Comparison of ENCODE assay signal across 8 cellular contexts in the genomic region with DNA sequence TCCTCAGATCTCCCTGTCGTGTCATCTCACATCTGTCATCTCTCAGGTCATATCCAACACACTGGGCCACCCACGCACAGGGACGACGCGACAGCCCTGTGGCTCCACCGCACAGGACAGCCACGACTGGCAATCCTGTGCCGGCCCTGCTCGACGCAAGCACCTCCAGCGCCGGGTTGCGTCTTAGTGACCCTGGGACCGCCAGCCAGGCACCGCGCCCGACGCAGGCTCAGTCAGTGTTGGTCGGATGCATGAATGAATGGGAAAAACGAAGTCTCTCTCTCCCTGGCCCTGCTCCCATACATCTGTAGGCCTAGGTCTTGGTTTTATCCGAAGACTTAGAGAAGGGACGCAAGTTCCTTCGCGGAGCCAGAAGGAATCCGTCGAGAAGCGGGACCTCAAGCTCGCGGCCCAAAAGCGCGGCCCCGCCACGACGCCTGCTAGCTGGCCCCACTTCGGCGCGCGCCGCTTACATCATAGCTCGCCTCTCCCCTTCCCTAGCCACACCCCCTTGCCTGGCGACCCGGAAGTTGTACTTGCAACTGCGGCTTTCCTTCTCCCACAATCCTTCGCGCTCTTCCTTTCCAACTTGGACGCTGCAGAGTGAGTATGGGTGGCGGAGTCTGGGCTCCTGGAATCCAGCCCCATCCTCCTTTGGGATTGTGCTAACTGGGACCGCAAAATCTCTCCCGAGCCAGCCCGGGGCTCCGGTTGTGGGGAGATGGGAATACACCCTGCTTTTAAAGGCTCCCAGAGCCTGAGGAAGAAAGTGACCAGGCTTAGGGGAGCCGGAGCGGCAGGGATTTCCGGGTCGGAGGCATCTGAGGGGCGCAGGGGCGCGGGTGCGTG. TPM values are rescaled to one million over a fixed set of nuclear protein-coding genes. Genes with fewer than 3 reads are reported as not detected.
DNase-seq lines count a peak whose midpoint lies in the region; ATAC-seq, FAIRE-seq and TF ChIP-seq lines count a peak whose summit lies in the region.

A gene (plus strand): TSS at position 577 of the 849 bp plus-strand sequence. CDS start 413 bp downstream, outside the sequence.

- H3K27ac ChIP-seq in adrenal gland (peak within 1 kb of the TSS; percentile 74 to 95 (median 84)), heart left ventricle (peak within 1 kb of the TSS; percentile 65 to 94 (median 84))

- peak within 1 kb of the TSS; percentile 89 for H3K27ac Mint-ChIP-seq in type B pancreatic cell

- H3K4me1 Mint-ChIP-seq in type B pancreatic cell (ENCODE audit: unreplicated experiment) = peaks cover 34% of the 10 kb centered on the region

- ATAC-seq in HG02852 (IDR thresholded peaks at IDR 0.05; ENCODE audit: unreplicated experiment) (peak; percentile 95), heart left ventricle (peak; percentile 95 to 99 (median 96))

- peaks cover 14 to 34% of the 10 kb centered on the region in 2 donors for H3K4me1 ChIP-seq in adrenal gland (replicated peaks in 1 of 2)
- peaks cover 4 to 31% (median 17%) of the 10 kb centered on the region in 12 donors for H3K4me1 ChIP-seq in heart left ventricle

- DNase-seq in GM12892 (ENCODE audit: insufficient read length) = peak; percentile 98
- DNase-seq in NCI-H146 (lab: John Stamatoyannopoulos, UW) = peak; percentile 90
- peak; percentile 92 to 97 (median 95) for DNase-seq in T-helper 1 cell
- peak; percentile 97 to 99 (median 98) for DNase-seq in adrenal gland
- peak; percentile 98 to 99 (median 98) for DNase-seq in heart left ventricle
- DNase-seq in pons (ENCODE audit: low spot score) = peak; percentile 97
- DNase-seq in type B pancreatic cell (ENCODE audit: extremely low spot score, unreplicated experiment) = peak; percentile 95

- WGBS in adrenal gland, 4 donors = 1 to 4% (median 3%) methylated on average over 23 to 59 of the region's 59 CpGs
- WGBS in heart left ventricle, 4 donors = 3 to 5% (median 4%) methylated on average over 56 to 59 of the region's 59 CpGs

- H3K27me3 Mint-ChIP-seq in type B pancreatic cell = no peaks in the 10 kb centered on the region

- peak; percentile 92 for FAIRE-seq in GM12892 (lab: Jason Lieb, UNC)

- H3K27me3 ChIP-seq in adrenal gland = no peaks in the 10 kb centered on the region
- no peaks in the 10 kb centered on the region for H3K27me3 ChIP-seq in heart left ventricle

- H3K4me3 ChIP-seq in adrenal gland (peak within 1 kb of the TSS; percentile 60 to 94 (median 82)), heart left ventricle (peak within 1 kb of the TSS; percentile 54 to 99 (median 78))

- intact Hi-C loops in adrenal gland (cut with DNase I) (no loop called here), heart left ventricle (cut with DNase I) (no loop called here)

- H3K4me3 Mint-ChIP-seq in type B pancreatic cell = peak within 1 kb of the TSS; percentile 96

- H3K9me3 ChIP-seq in adrenal gland (replicated peaks in 1 of 3) (no peaks in the 10 kb centered on the region), heart left ventricle (no peaks in the 10 kb centered on the region)

- TF ChIP-seq CTCF in adrenal gland (IDR thresholded peaks at IDR 0.05) (no peak), heart left ventricle (IDR thresholded peaks at IDR 0.05) (peak in 1 of 12 donors; percentile 8), type B pancreatic cell (conservative IDR thresholded peaks at IDR 0.05) (no peak)

- H3K36me3 ChIP-seq in adrenal gland (replicated peaks in 1 of 2) = peaks cover 0 to 32% of the 10 kb centered on the region in 2 donors
- peaks cover 0 to 45% (median 35%) of the 10 kb centered on the region in 9 donors for H3K36me3 ChIP-seq in heart left ventricle

- peaks cover 40% of the 10 kb centered on the region for H3K36me3 Mint-ChIP-seq in type B pancreatic cell

- H3K9me3 Mint-ChIP-seq in type B pancreatic cell = peaks cover 7% of the 10 kb centered on the region

- TF ChIP-seq POLR2A in GM12892 (IDR thresholded peaks at IDR 0.05; ENCODE audit: low read depth, low read length) (peak; percentile 100), adrenal gland (IDR thresholded peaks at IDR 0.05) (peak; percentile 65 to 88), heart left ventricle (IDR thresholded peaks at IDR 0.05) (peak in 1 of 2 donors; percentile 80)

RNA-seq across cellular contexts. Expression of the gene that starts here (rescaled TPM):
- polyA plus RNA-seq in GM12892 (2012; ENCODE audit: missing spikeins) = 9,793 TPM
- total RNA-seq in adrenal gland (1,000 to 10,000 TPM in 3 of 8 donors, 100 to 1,000 TPM in 5; 413 to 1,210 (median 932) TPM), heart left ventricle (100 to 1,000 TPM; 383 to 838 (median 747) TPM), type B pancreatic cell (ENCODE audit: low replicate concordance) (1,718 and 2,012 TPM in 2 replicates)
- polyA plus RNA-seq in adrenal gland (1,000 to 10,000 TPM; 1,104 to 4,491 (median 3,323) TPM), heart left ventricle (1,000 to 10,000 TPM; 3,477 to 3,831 TPM)

Comparison
In these comparisons a context has a peak if more than half of its experiments do, and no peak if none do; other contexts are left out.
1. Peak in every context shown above with its lines: DNase-seq, ATAC-seq, H3K4me3 ChIP-seq and H3K27ac ChIP-seq.